In the genomic region with DNA sequence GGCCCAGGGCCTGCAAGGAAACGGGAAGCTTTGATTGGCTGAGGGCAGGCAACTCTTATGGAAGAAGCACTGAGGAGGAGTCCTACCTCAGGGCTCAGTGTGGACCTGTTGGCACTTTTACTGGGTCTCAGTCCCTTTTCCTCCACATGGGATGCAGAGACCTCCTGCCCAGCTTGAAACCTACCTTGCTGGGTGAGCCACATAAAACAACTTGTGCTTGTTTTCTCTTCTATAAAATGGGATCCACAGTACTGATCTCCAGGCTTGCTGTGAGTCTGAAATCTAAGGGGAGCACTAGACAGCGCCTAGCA, we compare ENCODE assay signal across 8 cellular contexts. TPM values are rescaled to one million over a fixed set of nuclear protein-coding genes. Genes with fewer than 3 reads are reported as not detected.
DNase-seq lines count a peak whose midpoint lies in the region; ATAC-seq and TF ChIP-seq lines count a peak whose summit lies in the region.

No MANE protein-coding gene starts in this region.

- H3K27me3 Mint-ChIP-seq in activated naive CD8-positive, alpha-beta T cell treated with anti-CD3 and anti-CD28 coated beads, Interleukin-2, amount 10 ng/mL, durations not matched to agents 7 days and 5 days: no peaks in the 10 kb centered on the region

- ATAC-seq in activated naive CD8-positive, alpha-beta T cell treated with anti-CD3 and anti-CD28 coated beads, Interleukin-2, amount 10 ng/mL, durations not matched to agents 7 days and 5 days (ENCODE audit: low read depth): no peak

- H3K79me2 ChIP-seq in GM23248 (ENCODE audit: insufficient read depth): peaks cover 31% of the 10 kb centered on the region

- H4K20me1 ChIP-seq in GM23248 (ENCODE audit: insufficient read depth): no peaks in the 10 kb centered on the region

- peak overlapping the region; percentile 83 for H2AFZ ChIP-seq in GM23248

- peak overlapping the region; percentile 89; the same call in 1 of the 2 replicates for H3K9ac ChIP-seq in GM23248
- H3K9ac ChIP-seq in liver (ENCODE audit: low read depth in 1 of 2, low read length in 2 of 2): no peak overlapping the region

- no peaks in the 10 kb centered on the region for H3K9me3 Mint-ChIP-seq in activated naive CD8-positive, alpha-beta T cell treated with anti-CD3 and anti-CD28 coated beads, Interleukin-2, amount 10 ng/mL, durations not matched to agents 7 days and 5 days

- H3K4me1 ChIP-seq in GM23248 (ENCODE audit: insufficient read depth) (peaks cover 13% of the 10 kb centered on the region), liver (ENCODE audit: control insufficient read depth in 4 of 4, insufficient read depth in 4 of 4, low read length in 3 of 4) (peaks cover 0 to 38% (median 19%) of the 10 kb centered on the region in 4 donors)

- H3K27ac Mint-ChIP-seq in activated naive CD8-positive, alpha-beta T cell treated with anti-CD3 and anti-CD28 coated beads, Interleukin-2, amount 10 ng/mL, durations not matched to agents 7 days and 5 days: peak overlapping the region; percentile 99

- peak overlapping the region; percentile 97 for H3K4me2 ChIP-seq in GM23248 (ENCODE audit: unreplicated experiment)

- no peak for TF ChIP-seq POLR2A in erythroblast (IDR thresholded peaks at IDR 0.05; ENCODE audit: low read length)

- no peaks in the 10 kb centered on the region for H3K27me3 ChIP-seq in GM23248 (replicated peaks; ENCODE audit: insufficient read depth)
- H3K27me3 ChIP-seq in liver (ENCODE audit: control insufficient read depth in 4 of 4, insufficient read depth in 4 of 4, low read length in 3 of 4): no peaks in the 10 kb centered on the region

- no peak for TF ChIP-seq CTCF in 22Rv1 (IDR thresholded peaks at IDR 0.05)
- no peak for TF ChIP-seq CTCF in liver (IDR thresholded peaks at IDR 0.05; ENCODE audit: low read depth, low read length, missing input control)

- peaks cover 7% of the 10 kb centered on the region for H3K36me3 Mint-ChIP-seq in activated naive CD8-positive, alpha-beta T cell treated with anti-CD3 and anti-CD28 coated beads, Interleukin-2, amount 10 ng/mL, durations not matched to agents 7 days and 5 days

- H3K4me3 ChIP-seq in GM23248 (peak overlapping the region; percentile 90), liver (ENCODE audit: low read depth in 1 of 3, low read length in 3 of 3) (no peak overlapping the region)

- H3K36me3 ChIP-seq in GM23248 (ENCODE audit: low read depth) (no peaks in the 10 kb centered on the region), liver (ENCODE audit: control insufficient read depth in 4 of 4, insufficient read depth in 3 of 4, low read depth in 1 of 4, low read length in 3 of 4) (no peaks in the 10 kb centered on the region)

- no peaks in the 10 kb centered on the region for H3K9me2 ChIP-seq in GM23248 (ENCODE audit: insufficient read depth)

- H3K27ac ChIP-seq in 22Rv1 (peak overlapping the region; percentile 93), GM23248 (peak overlapping the region; percentile 90), liver (ENCODE audit: low read depth in 1 of 2, low read length in 2 of 2) (peak overlapping the region; percentile 49 to 79)

- TF ChIP-seq RAD21 in liver (IDR thresholded peaks at IDR 0.05): no peak

- DNase-seq in GM23248: no peak
- DNase-seq in activated naive CD8-positive, alpha-beta T cell treated with anti-CD3 and anti-CD28 coated beads, Interleukin-2, amount 10 ng/mL, durations not matched to agents 7 days and 5 days: no peak
- DNase-seq in erythroblast (lab: John Stamatoyannopoulos, UW): no peak
- no peak for DNase-seq in NCI-H1930 (lab: John Stamatoyannopoulos, UW)
- no peak for DNase-seq in SK-N-DZ (ENCODE audit: low spot score)
- DNase-seq in stimulated activated CD4-positive, alpha-beta T cell treated with anti-CD3 and anti-CD28 coated beads, Interleukin-4, amount 100 ng/mL, for 24 hours: no peak

- in situ Hi-C loops in GM23248 (cut with MboI): no loop called here

- H3K9me3 ChIP-seq in GM23248 (ENCODE audit: low read depth): no peaks in the 10 kb centered on the region
- H3K9me3 ChIP-seq in liver (ENCODE audit: control insufficient read depth in 4 of 4, low read length in 3 of 4): no peaks in the 10 kb centered on the region

- H3F3A ChIP-seq in GM23248 (ENCODE audit: insufficient read depth): peaks cover 10% of the 10 kb centered on the region

- POLR2A ChIA-PET in activated naive CD8-positive, alpha-beta T cell treated with anti-CD3 and anti-CD28 coated beads, Interleukin-2, amount 10 ng/mL, durations not matched to agents 7 days and 5 days (lab: Charles Lee): interaction anchor here (0.6 to 2.9 kb wide), 12 partner anchors 8 to 133 kb away, joined by 3 to 15 read pairs (median 6); a partner anchor contains a TSS

- peaks cover 44% of the 10 kb centered on the region for H3K4me1 Mint-ChIP-seq in activated naive CD8-positive, alpha-beta T cell treated with anti-CD3 and anti-CD28 coated beads, Interleukin-2, amount 10 ng/mL, durations not matched to agents 7 days and 5 days

- H3K4me3 Mint-ChIP-seq in activated naive CD8-positive, alpha-beta T cell treated with anti-CD3 and anti-CD28 coated beads, Interleukin-2, amount 10 ng/mL, durations not matched to agents 7 days and 5 days: peak overlapping the region; percentile 100

- WGBS in GM23248 (ENCODE audit: low coverage in 1 of 2, low lambda C conversion rate in 2 of 2, missing lambda C conversion rate in 2 of 2), 2 experiments: 59 to 61% methylated on average over 2 of the region's 2 CpGs
- 77% methylated on average over 2 of the region's 2 CpGs for WGBS in liver

TF ChIP-seq in liver, 16 proteins besides CTCF, POLR2A, EP300 and RAD21 (continues in another document):
- TF ChIP-seq, protein P1, sequence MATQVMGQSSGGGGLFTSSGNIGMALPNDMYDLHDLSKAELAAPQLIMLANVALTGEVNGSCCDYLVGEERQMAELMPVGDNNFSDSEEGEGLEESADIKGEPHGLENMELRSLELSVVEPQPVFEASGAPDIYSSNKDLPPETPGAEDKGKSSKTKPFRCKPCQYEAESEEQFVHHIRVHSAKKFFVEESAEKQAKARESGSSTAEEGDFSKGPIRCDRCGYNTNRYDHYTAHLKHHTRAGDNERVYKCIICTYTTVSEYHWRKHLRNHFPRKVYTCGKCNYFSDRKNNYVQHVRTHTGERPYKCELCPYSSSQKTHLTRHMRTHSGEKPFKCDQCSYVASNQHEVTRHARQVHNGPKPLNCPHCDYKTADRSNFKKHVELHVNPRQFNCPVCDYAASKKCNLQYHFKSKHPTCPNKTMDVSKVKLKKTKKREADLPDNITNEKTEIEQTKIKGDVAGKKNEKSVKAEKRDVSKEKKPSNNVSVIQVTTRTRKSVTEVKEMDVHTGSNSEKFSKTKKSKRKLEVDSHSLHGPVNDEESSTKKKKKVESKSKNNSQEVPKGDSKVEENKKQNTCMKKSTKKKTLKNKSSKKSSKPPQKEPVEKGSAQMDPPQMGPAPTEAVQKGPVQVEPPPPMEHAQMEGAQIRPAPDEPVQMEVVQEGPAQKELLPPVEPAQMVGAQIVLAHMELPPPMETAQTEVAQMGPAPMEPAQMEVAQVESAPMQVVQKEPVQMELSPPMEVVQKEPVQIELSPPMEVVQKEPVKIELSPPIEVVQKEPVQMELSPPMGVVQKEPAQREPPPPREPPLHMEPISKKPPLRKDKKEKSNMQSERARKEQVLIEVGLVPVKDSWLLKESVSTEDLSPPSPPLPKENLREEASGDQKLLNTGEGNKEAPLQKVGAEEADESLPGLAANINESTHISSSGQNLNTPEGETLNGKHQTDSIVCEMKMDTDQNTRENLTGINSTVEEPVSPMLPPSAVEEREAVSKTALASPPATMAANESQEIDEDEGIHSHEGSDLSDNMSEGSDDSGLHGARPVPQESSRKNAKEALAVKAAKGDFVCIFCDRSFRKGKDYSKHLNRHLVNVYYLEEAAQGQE (IDR thresholded peaks at IDR 0.05): no peak

RNA-seq across cellular contexts. Expression of a gene that starts 4.0 kb away (rescaled TPM):
- 263 and 283 TPM in 2 replicates for total RNA-seq in GM23248 (2014; rRNA removed; shearing (Covaris generic))
- polyA plus RNA-seq in GM23248 (2016; fragmentation: Nextera tagmentation; extraction: Ambion mirVana) (175 and 183 TPM in 2 replicates), liver (10 to 100 TPM; 58.2 to 58.8 TPM)
- 100 to 1,000 TPM; 411 to 415 TPM for total RNA-seq in activated naive CD8-positive, alpha-beta T cell treated with anti-CD3 and anti-CD28 coated beads, Interleukin-2, amount 10 ng/mL, durations not matched to agents 7 days and 5 days
- total RNA-seq in liver: 10 to 100 TPM; 79.9 to 95.6 TPM
- polyA plus RNA-seq in SK-N-DZ (2014; cell fraction: cytosol; rRNA removed): 703 and 794 TPM in 2 replicates
- 501 and 513 TPM in 2 replicates for polyA plus RNA-seq in SK-N-DZ (2014; cell fraction: nucleus; rRNA removed)

RNA-seq across cellular contexts. Expression of a gene that starts 17.3 kb away (rescaled TPM):
- total RNA-seq in GM23248 (2014; rRNA removed; shearing (Covaris generic)): 0.89 and 2.1 TPM in 2 replicates
- polyA plus RNA-seq in GM23248 (2016; fragmentation: Nextera tagmentation; extraction: Ambion mirVana) (0.68 and 0.95 TPM in 2 replicates), liver (1 to 10 TPM in 1 of 2 donors, under 1 TPM in 1; 0.61 to 1.1 TPM)
- total RNA-seq in activated naive CD8-positive, alpha-beta T cell treated with anti-CD3 and anti-CD28 coated beads, Interleukin-2, amount 10 ng/mL, durations not matched to agents 7 days and 5 days: 1 to 10 TPM; 7.4 to 9.6 TPM
- 1 to 10 TPM; 2.0 to 4.2 TPM for total RNA-seq in liver
- polyA plus RNA-seq in SK-N-DZ (2014; cell fraction: cytosol; rRNA removed): 11.3 and 16.0 TPM in 2 replicates
- 34.4 and 38.4 TPM in 2 replicates for polyA plus RNA-seq in SK-N-DZ (2014; cell fraction: nucleus; rRNA removed)

RNA-seq across cellular contexts. Expression of a gene that starts 28.3 kb away (rescaled TPM):
- total RNA-seq in GM23248 (2014; rRNA removed; shearing (Covaris generic)): 64.5 and 93.1 TPM in 2 replicates
- polyA plus RNA-seq in GM23248 (2016; fragmentation: Nextera tagmentation; extraction: Ambion mirVana) (58.8 and 60.8 TPM in 2 replicates), liver (10 to 100 TPM; 18.5 to 20.7 TPM)
- 10 to 100 TPM; 37.7 to 40.4 TPM for total RNA-seq in activated naive CD8-positive, alpha-beta T cell treated with anti-CD3 and anti-CD28 coated beads, Interleukin-2, amount 10 ng/mL, durations not matched to agents 7 days and 5 days
- 10 to 100 TPM; 10.9 to 58.0 TPM for total RNA-seq in liver
- 303 and 320 TPM in 2 replicates for polyA plus RNA-seq in SK-N-DZ (2014; cell fraction: cytosol; rRNA removed)
- 840 and 963 TPM in 2 replicates for polyA plus RNA-seq in SK-N-DZ (2014; cell fraction: nucleus; rRNA removed)

RNA-seq across cellular contexts. Expression of a gene that starts 39.0 kb away (rescaled TPM):
- total RNA-seq in GM23248 (2014; rRNA removed; shearing (Covaris generic)): 48.1 and 65.1 TPM in 2 replicates
- polyA plus RNA-seq in GM23248 (2016; fragmentation: Nextera tagmentation; extraction: Ambion mirVana) (41.6 and 44.0 TPM in 2 replicates), liver (10 to 100 TPM; 30.9 to 48.2 TPM)
- total RNA-seq in activated naive CD8-positive, alpha-beta T cell treated with anti-CD3 and anti-CD28 coated beads, Interleukin-2, amount 10 ng/mL, durations not matched to agents 7 days and 5 days: 10 to 100 TPM; 64.1 to 68.9 TPM
- total RNA-seq in liver: 10 to 100 TPM; 24.7 to 29.7 TPM
- 66.6 and 72.9 TPM in 2 replicates for polyA plus RNA-seq in SK-N-DZ (2014; cell fraction: cytosol; rRNA removed)
- polyA plus RNA-seq in SK-N-DZ (2014; cell fraction: nucleus; rRNA removed): 33.1 and 39.4 TPM in 2 replicates
